Comparison of ENCODE assay signal across 8 cellular contexts in the genomic region with DNA sequence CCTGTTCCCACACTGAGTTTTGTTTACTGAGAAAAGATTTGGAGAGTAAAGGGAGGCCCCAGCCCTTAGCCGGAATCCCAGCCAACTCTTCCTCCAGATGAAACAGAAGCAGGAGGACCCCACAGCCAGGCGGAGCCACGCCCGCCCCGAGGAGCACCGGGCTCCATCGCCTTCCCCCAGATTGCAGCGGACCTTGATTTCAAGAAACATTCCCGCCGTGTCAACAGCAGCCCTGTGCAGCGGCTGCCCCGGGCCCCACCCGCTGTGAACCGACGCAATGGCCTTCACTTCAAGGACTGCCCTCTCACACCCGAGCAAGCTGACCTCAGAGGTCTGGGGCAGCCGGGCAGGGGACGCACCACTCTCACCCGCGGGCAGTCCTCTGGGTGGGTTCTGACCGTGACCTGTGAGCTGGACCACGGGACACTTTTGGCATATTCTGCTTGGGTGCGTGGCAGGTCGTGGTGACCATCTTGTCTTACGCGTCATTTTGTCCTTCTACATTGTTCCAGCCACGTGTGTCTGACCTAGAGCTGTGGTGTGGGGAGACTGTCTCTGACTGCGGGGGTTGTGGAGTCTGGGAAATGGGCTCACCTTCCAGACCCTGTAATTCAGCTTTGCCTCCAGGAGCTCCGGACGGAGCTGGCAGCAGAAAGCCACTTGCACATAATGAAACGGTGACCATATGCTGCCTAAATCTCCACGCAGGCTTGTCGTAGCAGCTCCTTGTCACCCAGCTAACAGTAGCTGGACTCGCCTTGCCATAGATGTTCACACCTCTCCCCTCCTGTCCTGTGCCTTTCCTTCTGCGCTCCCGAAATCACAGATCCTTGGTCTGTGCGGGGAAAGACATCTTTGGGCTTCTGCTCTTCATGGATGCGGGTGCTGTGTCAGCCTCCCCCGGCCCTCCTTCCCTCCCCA. TPM values are rescaled to one million over a fixed set of nuclear protein-coding genes. Genes with fewer than 3 reads are reported as not detected.
A peak's percentile ranks its signal among the peaks of the same experiment; 100 is the strongest.
DNase-seq lines count a peak whose midpoint lies in the region; ATAC-seq and TF ChIP-seq lines count a peak whose summit lies in the region.

No MANE protein-coding gene starts in this region.

- TF ChIP-seq CTCF in DND-41 (IDR thresholded peaks at IDR 0.05; ENCODE audit: borderline replicate concordance, extremely low read depth, low read length, poor library complexity, severe bottlenecking) (no peak), fibroblast of villous mesenchyme (IDR thresholded peaks at IDR 0.05; ENCODE audit: insufficient read depth, low read depth, low read length) (no peak), retinal pigment epithelial cell (conservative IDR thresholded peaks at IDR 0.05; ENCODE audit: low read depth, low read length) (no peak)

- H3K9ac ChIP-seq in DND-41 (ENCODE audit: low read depth, low read length) (no peak overlapping the region), SK-N-MC (ENCODE audit: insufficient read length) (no peak overlapping the region)

- H3K36me3 ChIP-seq in DND-41 (ENCODE audit: insufficient read depth, low read length) (no peaks in the 10 kb centered on the region), SK-N-MC (ENCODE audit: insufficient read depth, low read length) (no peaks in the 10 kb centered on the region)

- no peak overlapping the region for H3K4me3 ChIP-seq in DND-41 (ENCODE audit: low read depth in 1 of 2, low read length in 2 of 2)
- H3K4me3 ChIP-seq in SK-N-MC, result peak overlapping the region; percentile 77
- H3K4me3 ChIP-seq in fibroblast of villous mesenchyme (ENCODE audit: low read depth, low read length), result peak overlapping the region; percentile 61
- peak overlapping the region; percentile 51 for H3K4me3 ChIP-seq in retinal pigment epithelial cell (ENCODE audit: low read length)

- peaks cover 10% of the 10 kb centered on the region for H3K4me1 ChIP-seq in DND-41 (ENCODE audit: insufficient read depth, low read length)

- peak overlapping the region; percentile 56 for H3K4me2 ChIP-seq in DND-41 (ENCODE audit: insufficient read depth, low read length)

- H2AFZ ChIP-seq in DND-41 (ENCODE audit: low read depth, low read length), result peak overlapping the region; percentile 48

- ATAC-seq in DND-41 (ENCODE audit: insufficient read depth, low read depth), result 0 out of 3 replicates have a peak, but pooled peaks have one; percentile 2

- no peaks in the 10 kb centered on the region for H3K9me3 ChIP-seq in DND-41 (ENCODE audit: insufficient read depth, low read length, severe bottlenecking)
- no peaks in the 10 kb centered on the region for H3K9me3 ChIP-seq in SK-N-MC (ENCODE audit: low read depth, low read length)

- H4K20me1 ChIP-seq in DND-41 (ENCODE audit: insufficient read depth, low read length), result no peaks in the 10 kb centered on the region; the same call in 1 of the 2 replicates

- DNase-seq in DND-41, result no peak
- no peak for DNase-seq in SK-N-MC (ENCODE audit: low read depth, low spot score)
- no peak for DNase-seq in fibroblast of villous mesenchyme (ENCODE audit: low read depth)
- DNase-seq in retinal pigment epithelial cell (ENCODE audit: low read depth), result no peak
- no peak for DNase-seq in NCI-H146 treated with DMSO at 0.1 percent for 48 hours (lab: John Stamatoyannopoulos, UW; ENCODE audit: unreplicated experiment)
- no peak for DNase-seq in NCI-H2081 treated with DMSO at 0.1 percent for 48 hours (lab: John Stamatoyannopoulos, UW)
- no peak for DNase-seq in effector CD4-positive, alpha-beta T cell
- DNase-seq in HUDEP-2 (lab: John Stamatoyannopoulos, UW; ENCODE audit: unreplicated experiment in 76 of 76), result no peak

- H3K27ac ChIP-seq in DND-41 (ENCODE audit: low read length) (no peak overlapping the region), SK-N-MC (no peak overlapping the region)

- no peaks in the 10 kb centered on the region for H3K79me2 ChIP-seq in DND-41 (ENCODE audit: insufficient read depth, low read length)

- no peaks in the 10 kb centered on the region for H3K27me3 ChIP-seq in DND-41 (ENCODE audit: insufficient read depth, low read length, poor library complexity)

RNA-seq across cellular contexts. Expression of a gene that starts 32.0 kb away (rescaled TPM):
- total RNA-seq in fibroblast of villous mesenchyme, result under 0.01 TPM in 2 replicates

Comparison
In these comparisons a context has a peak if more than half of its experiments do, and no peak if none do; other contexts are left out.
1. H3K4me3 ChIP-seq: peak in SK-N-MC (single experiment), fibroblast of villous mesenchyme (single experiment) and retinal pigment epithelial cell (single experiment); none in DND-41 (0 of 2).